ENCODE assay signal across 16 cellular contexts in genomic region chr10:10817609-10818008, GRCh38.
DNase-seq lines count a peak whose midpoint lies in the region; ATAC-seq and TF ChIP-seq lines count a peak whose summit lies in the region.
"Had no signal": no experiment of that assay in that cellular context is flagged by ENCODE, and none has a peak within 500 bp of the region (broad histone marks: within the 10 kb centered on the region; RNA-seq: fewer than 3 reads in every experiment).

No MANE protein-coding gene starts in this region.

- H3K9ac ChIP-seq in GM23248, result no peak overlapping the region

- CTCF ChIA-PET in HEK293 (lab: Yijun Ruan, JAX), result no interaction called here

- H3K27me3 ChIP-seq in GM23248 (replicated peaks; ENCODE audit: insufficient read depth) (no peaks in the 10 kb centered on the region), gastroesophageal sphincter (no peaks in the 10 kb centered on the region)
- H3K27me3 ChIP-seq: BE2C had no signal

- H3K36me3 ChIP-seq in GM23248 (ENCODE audit: low read depth), result no peaks in the 10 kb centered on the region
- H3K36me3 ChIP-seq in HEK293 (ENCODE audit: control insufficient read depth in 2 of 2, insufficient read depth in 1 of 2, low read length in 2 of 2), result no peaks in the 10 kb centered on the region
- no peaks in the 10 kb centered on the region for H3K36me3 ChIP-seq in gastroesophageal sphincter
- no peaks in the 10 kb centered on the region for H3K36me3 ChIP-seq in mucosa of descending colon (ENCODE audit: low read depth)
- H3K36me3 ChIP-seq: BE2C had no signal

- no peaks in the 10 kb centered on the region for H3K79me2 ChIP-seq in GM23248 (ENCODE audit: insufficient read depth)

- H3K4me1 ChIP-seq in GM23248 (ENCODE audit: insufficient read depth) (peaks cover 52% of the 10 kb centered on the region), HEK293 (ENCODE audit: control insufficient read depth, insufficient read depth, low read length) (no peaks in the 10 kb centered on the region), gastroesophageal sphincter (peaks cover 0 to 29% (median 8%) of the 10 kb centered on the region in 3 donors), mucosa of descending colon (ENCODE audit: low read depth) (peaks cover 4% of the 10 kb centered on the region)
- H3K4me1 ChIP-seq: A549, BE2C had no signal

- no peaks in the 10 kb centered on the region for H3K9me2 ChIP-seq in GM23248 (ENCODE audit: insufficient read depth)

- H3K27ac ChIP-seq in GM23248 (peak overlapping the region; percentile 62), HEK293 (ENCODE audit: extremely low read depth, low read depth, low read length) (no peak overlapping the region), gastroesophageal sphincter (peak overlapping the region in 3 of 4 donors; percentile 5 to 54 (median 38))
- H3K27ac ChIP-seq: A549, C4-2B had no signal

- intact Hi-C loops in mucosa of descending colon (cut with DNase I, micrococcal nuclease), result no loop called here

- TF ChIP-seq EP300 in gastroesophageal sphincter (IDR thresholded peaks at IDR 0.05), result no peak

- in situ Hi-C loops in GM23248 (cut with MboI), result no loop called here

- no peak overlapping the region for H3K4me3 ChIP-seq in GM23248
- no peak overlapping the region for H3K4me3 ChIP-seq in HEK293 (ENCODE audit: low read depth, low read length)
- no peak overlapping the region for H3K4me3 ChIP-seq in gastroesophageal sphincter
- H3K4me3 ChIP-seq in mucosa of descending colon, result no peak overlapping the region
- H3K4me3 ChIP-seq: A549 had no signal

- H3F3A ChIP-seq in GM23248 (ENCODE audit: insufficient read depth), result peaks cover 22% of the 10 kb centered on the region

- no peak for TF ChIP-seq POLR2A in gastroesophageal sphincter (IDR thresholded peaks at IDR 0.05)

- ATAC-seq in gastroesophageal sphincter (no peak), mucosa of descending colon (peak; percentile 73), GM21529 (IDR thresholded peaks at IDR 0.05; ENCODE audit: unreplicated experiment) (no peak), HG03039 (IDR thresholded peaks at IDR 0.05; ENCODE audit: unreplicated experiment) (no peak)
- ATAC-seq: A549; CD8-positive, alpha-beta T cell had no signal

- H4K20me1 ChIP-seq in GM23248 (ENCODE audit: insufficient read depth), result no peaks in the 10 kb centered on the region

- H2AFZ ChIP-seq in GM23248, result no peak overlapping the region

- no peak overlapping the region for H3K4me2 ChIP-seq in GM23248 (ENCODE audit: unreplicated experiment)
- H3K4me2 ChIP-seq: A549 had no signal

- no peaks in the 10 kb centered on the region for H3K9me3 ChIP-seq in GM23248 (ENCODE audit: low read depth)
- no peaks in the 10 kb centered on the region for H3K9me3 ChIP-seq in HEK293 (ENCODE audit: control insufficient read depth, insufficient read depth, low read depth, low read length)
- H3K9me3 ChIP-seq in gastroesophageal sphincter, result no peaks in the 10 kb centered on the region
- H3K9me3 ChIP-seq in mucosa of descending colon, result peaks cover 2% of the 10 kb centered on the region
- H3K9me3 ChIP-seq: A549, BE2C had no signal

- POLR2A ChIA-PET in HEK293 (lab: Yijun Ruan, JAX), result no interaction called here

- DNase-seq in GM23248, result no peak
- DNase-seq in mucosa of descending colon, result no peak
- DNase-seq in HuH-7 (ENCODE audit: low spot score), result no peak
- DNase-seq in activated CD4-positive, alpha-beta T cell treated with anti-CD3 and anti-CD28 coated beads for 4 hours, result no peak
- DNase-seq: BE2C; CD8-positive, alpha-beta T cell; COR-L47; DMS153; DMS79 treated with DMSO at 0.1 percent for 48 hours; GDM1 had no signal

- TF ChIP-seq CTCF in HEK293 (tag by site-specific recombination; IDR thresholded peaks at IDR 0.05) (no peak), gastroesophageal sphincter (IDR thresholded peaks at IDR 0.05) (no peak), mucosa of descending colon (IDR thresholded peaks at IDR 0.05) (no peak)

- 74 to 80% methylated on average over 5 of the region's 5 CpGs for WGBS in GM23248 (ENCODE audit: low coverage in 1 of 2, low lambda C conversion rate in 2 of 2, missing lambda C conversion rate in 2 of 2), 2 experiments
- WGBS in gastroesophageal sphincter (ENCODE audit: low coverage in 1 of 2), 2 donors, result 60 to 84% methylated on average over 4 to 5 of the region's 5 CpGs

TF ChIP-seq in HEK293, 187 proteins besides CTCF, POLR2A, EP300 and RAD21:
- TF ChIP-seq ZNF239 (tag by site-specific recombination; IDR thresholded peaks at IDR 0.05) (no peak), ZNF146 (tag by site-specific recombination; IDR thresholded peaks at IDR 0.05) (peak; percentile 65; the same call in 1 of the 2 replicates), SALL2 (tag by site-specific recombination; IDR thresholded peaks at IDR 0.05; ENCODE audit: borderline replicate concordance) (no peak)
TF ChIP-seq in HEK293: peak in this region for 1.
